ENCODE assay signal across 8 cellular contexts in genomic region chr9:128828719-128829452, GRCh38. TPM values are rescaled to one million over a fixed set of nuclear protein-coding genes. Genes with fewer than 3 reads are reported as not detected.
DNase-seq lines count a peak whose midpoint lies in the region; ATAC-seq, FAIRE-seq and TF ChIP-seq lines count a peak whose summit lies in the region.

No MANE protein-coding gene starts in this region.

- peak overlapping the region; percentile 4 for H3K27ac ChIP-seq in OCI-LY1 (ENCODE audit: low read depth, low read length, poor library complexity, severe bottlenecking)
- H3K27ac ChIP-seq in epithelial cell of prostate: peak overlapping the region; percentile 35
- peak overlapping the region; percentile 40 to 61 (median 46) for H3K27ac ChIP-seq in pancreas

- no peaks in the 10 kb centered on the region for H3K9me2 ChIP-seq in OCI-LY1 (ENCODE audit: low read depth, low read length)

- H3K4me2 ChIP-seq in OCI-LY1 (ENCODE audit: low read length): peak overlapping the region; percentile 79

- no peak overlapping the region for H2AFZ ChIP-seq in OCI-LY1 (ENCODE audit: low read length)

- H3K4me3 Mint-ChIP-seq in T-helper 2 cell treated with Interferon-gamma antibody and Interleukin-4, amounts not matched to agents 5 μg/mL and 100 μg/mL, for 36 hours: peak overlapping the region; percentile 99

- H3K27me3 ChIP-seq in OCI-LY1 (ENCODE audit: insufficient read depth, low read length): no peaks in the 10 kb centered on the region
- no peaks in the 10 kb centered on the region for H3K27me3 ChIP-seq in pancreas

- peaks cover 31% of the 10 kb centered on the region for H3K36me3 Mint-ChIP-seq in T-helper 2 cell treated with Interferon-gamma antibody and Interleukin-4, amounts not matched to agents 5 μg/mL and 100 μg/mL, for 36 hours (ENCODE audit: low read depth)

- H3K4me1 Mint-ChIP-seq in T-helper 2 cell treated with Interferon-gamma antibody and Interleukin-4, amounts not matched to agents 5 μg/mL and 100 μg/mL, for 36 hours (ENCODE audit: low read depth): peaks cover 17% of the 10 kb centered on the region

- H3K36me3 ChIP-seq in OCI-LY1 (ENCODE audit: insufficient read depth, low read length) (peaks cover 46% of the 10 kb centered on the region), pancreas (peaks cover 0 to 4% (median 0%) of the 10 kb centered on the region in 3 donors)

- H3K9me3 ChIP-seq in OCI-LY1 (ENCODE audit: low read length): no peaks in the 10 kb centered on the region
- H3K9me3 ChIP-seq in pancreas: no peaks in the 10 kb centered on the region

- peaks cover 20% of the 10 kb centered on the region for H3K4me1 ChIP-seq in OCI-LY1 (ENCODE audit: insufficient read depth, low read length, severe bottlenecking)
- H3K4me1 ChIP-seq in pancreas: peaks cover 0 to 10% (median 6%) of the 10 kb centered on the region in 3 donors

- TF ChIP-seq CTCF in OCI-LY1 (IDR thresholded peaks at IDR 0.05; ENCODE audit: low read length) (no peak), pancreas (IDR thresholded peaks at IDR 0.05) (no peak)

- FAIRE-seq in pancreas (lab: Jason Lieb, UNC): no peak

- H3F3A ChIP-seq in OCI-LY1 (ENCODE audit: insufficient read depth, low read length): no peaks in the 10 kb centered on the region

- H3K4me3 ChIP-seq in OCI-LY1 (ENCODE audit: low read depth, low read length, poor library complexity, severe bottlenecking): peak overlapping the region; percentile 85
- peak overlapping the region; percentile 62 to 96 (median 72) for H3K4me3 ChIP-seq in pancreas

- peaks cover 8% of the 10 kb centered on the region; the same call in 1 of the 2 replicates for H3K79me2 ChIP-seq in OCI-LY1 (ENCODE audit: insufficient read depth, low read length)

- no peaks in the 10 kb centered on the region for H3K27me3 Mint-ChIP-seq in T-helper 2 cell treated with Interferon-gamma antibody and Interleukin-4, amounts not matched to agents 5 μg/mL and 100 μg/mL, for 36 hours (ENCODE audit: low read depth)

- ATAC-seq in pancreas (no peak), GM21576 (IDR thresholded peaks at IDR 0.05; ENCODE audit: unreplicated experiment) (no peak)

- intact Hi-C loops in pancreas (cut with DNase I): no loop called here

- peak overlapping the region; percentile 91 for H3K27ac Mint-ChIP-seq in T-helper 2 cell treated with Interferon-gamma antibody and Interleukin-4, amounts not matched to agents 5 μg/mL and 100 μg/mL, for 36 hours

- H3K9me3 Mint-ChIP-seq in T-helper 2 cell treated with Interferon-gamma antibody and Interleukin-4, amounts not matched to agents 5 μg/mL and 100 μg/mL, for 36 hours: no peaks in the 10 kb centered on the region

- WGBS in pancreas, 2 donors: 31 to 33% methylated on average over 18 of the region's 18 CpGs

- DNase-seq in T-helper 2 cell treated with Interferon-gamma antibody and Interleukin-4, amounts not matched to agents 5 μg/mL and 100 μg/mL, for 36 hours (ENCODE audit: low spot score): no peak
- DNase-seq in T-helper 2 cell: no peak
- no peak for DNase-seq in epithelial cell of prostate (ENCODE audit: low read depth, low spot score)
- peak in 1 of 6 donors; percentile 44 for DNase-seq in pancreas
- DNase-seq in NCI-H1092 (lab: John Stamatoyannopoulos, UW): no peak
- no peak for DNase-seq in activated effector memory CD4-positive, alpha-beta T cell treated with anti-CD3 and anti-CD28 coated beads, Interleukin-2, amount 50 U/mL, for 16 hours

- no peaks in the 10 kb centered on the region for H4K20me1 ChIP-seq in OCI-LY1 (ENCODE audit: insufficient read depth, low read length)

- peak overlapping the region; percentile 90 for H3K9ac ChIP-seq in OCI-LY1 (ENCODE audit: low read length)

RNA-seq across cellular contexts. Expression of gene SPOUT1, which starts 0.7 kb away (rescaled TPM):
- 10 to 100 TPM; 14.8 to 28.0 (median 20.6) TPM for total RNA-seq in pancreas
- 10 to 100 TPM; 28.8 to 32.8 TPM for polyA plus RNA-seq in pancreas

RNA-seq across cellular contexts. Expression of gene ENDOG, which starts 10.6 kb away (rescaled TPM):
- total RNA-seq in pancreas: 10 to 100 TPM; 12.2 to 23.0 (median 14.3) TPM
- polyA plus RNA-seq in pancreas: 10 to 100 TPM; 14.0 to 16.0 TPM

RNA-seq across cellular contexts. Expression of gene TBC1D13, which starts 41.8 kb away (rescaled TPM):
- 10 to 100 TPM; 10.9 to 18.5 (median 12.7) TPM for total RNA-seq in pancreas
- polyA plus RNA-seq in pancreas: 10 to 100 TPM; 15.7 to 17.2 TPM

RNA-seq across cellular contexts. Expression of gene KYAT1, which starts 52.9 kb away (rescaled TPM):
- total RNA-seq in pancreas: 1 to 10 TPM; 1.1 to 2.9 (median 1.5) TPM
- polyA plus RNA-seq in pancreas: 1 to 10 TPM; 4.2 to 5.2 TPM

RNA-seq across cellular contexts. Expression of gene LRRC8A, which starts 53.0 kb away (rescaled TPM):
- 10 to 100 TPM in 4 of 6 donors, 1 to 10 TPM in 2; 8.7 to 20.4 (median 10.4) TPM for total RNA-seq in pancreas
- polyA plus RNA-seq in pancreas: 10 to 100 TPM in 1 of 2 donors, 1 to 10 TPM in 1; 9.2 to 10.1 TPM
